In genomic region chr1:208351838-208352237, GRCh38 we compare ENCODE assay signal across 1 cellular context.
TF ChIP-seq lines count a peak whose summit lies in the region.

No MANE protein-coding gene starts in this region.

TF ChIP-seq in K562, 482 proteins besides CTCF, POLR2A, EP300 and RAD21 (continued from another document):
- TF ChIP-seq ZBTB49 (CRISPR knock-in tag; IDR thresholded peaks at IDR 0.05; ENCODE audit: borderline replicate concordance), result no peak
- no peak for TF ChIP-seq ZBTB33 (CRISPR knock-in tag; IDR thresholded peaks at IDR 0.05)
- no peak for TF ChIP-seq TCF7 (IDR thresholded peaks at IDR 0.05; ENCODE audit: borderline replicate concordance)
- no peak for TF ChIP-seq SMAD1 (IDR thresholded peaks at IDR 0.05; ENCODE audit: low read depth, low read length, partially characterized antibody)
- no peak for TF ChIP-seq MEIS2 (IDR thresholded peaks at IDR 0.05; ENCODE audit: partially characterized antibody)
- TF ChIP-seq ZNF239 (CRISPR knock-in tag; IDR thresholded peaks at IDR 0.05), result no peak
- TF ChIP-seq GTF2A2 (tag; IDR thresholded peaks at IDR 0.05), result no peak
- TF ChIP-seq RFX5 (IDR thresholded peaks at IDR 0.05; ENCODE audit: low read depth, low read length), result no peak
- TF ChIP-seq SIN3B (IDR thresholded peaks at IDR 0.05; ENCODE audit: low read depth), result no peak
- 0 out of 2 replicates have a peak, but pooled peaks have one; percentile 25 for TF ChIP-seq HES1 (IDR thresholded peaks at IDR 0.05; ENCODE audit: low read depth)
- TF ChIP-seq ZNF717 (CRISPR knock-in tag; IDR thresholded peaks at IDR 0.05), result no peak
- TF ChIP-seq SMAD4 (CRISPR knock-in tag; conservative IDR thresholded peaks at IDR 0.05), result no peak
- TF ChIP-seq U2AF2 (optimal IDR thresholded peaks at IDR 0.05; ENCODE audit: low read depth, low read length), result no peak
- TF ChIP-seq ZNF778 (CRISPR knock-in tag; IDR thresholded peaks at IDR 0.05), result no peak
- TF ChIP-seq ZBTB7A (IDR thresholded peaks at IDR 0.05; ENCODE audit: borderline replicate concordance, control insufficient read depth, low read depth, low read length), result no peak
- no peak for TF ChIP-seq ZNF561 (CRISPR knock-in tag; conservative IDR thresholded peaks at IDR 0.05)
- no peak for TF ChIP-seq SUPT5H (IDR thresholded peaks at IDR 0.05)
- TF ChIP-seq XRCC4 (IDR thresholded peaks at IDR 0.05; ENCODE audit: extremely low read depth, insufficient read depth, insufficient read length), result no peak
- no peak for TF ChIP-seq ZNF707 (CRISPR knock-in tag; conservative IDR thresholded peaks at IDR 0.05)
- no peak for TF ChIP-seq ILF3 (IDR thresholded peaks at IDR 0.05; ENCODE audit: borderline replicate concordance)
- no peak for TF ChIP-seq PHB2 (IDR thresholded peaks at IDR 0.05; ENCODE audit: low read depth)
- no peak for TF ChIP-seq CBFB (CRISPR knock-in tag; IDR thresholded peaks at IDR 0.05)
- TF ChIP-seq SIN3A (IDR thresholded peaks at IDR 0.05; ENCODE audit: borderline replicate concordance in 2 of 2, control insufficient read depth in 1 of 2, low read depth in 2 of 2, low read length in 2 of 2), result no peak
- 0 out of 2 replicates have a peak, but pooled peaks have one; percentile 18 for TF ChIP-seq NFIC (IDR thresholded peaks at IDR 0.05)
- no peak for TF ChIP-seq POLR2B (IDR thresholded peaks at IDR 0.05; ENCODE audit: low read depth, partially characterized antibody)
- TF ChIP-seq ZNF764 (CRISPR knock-in tag; IDR thresholded peaks at IDR 0.05; ENCODE audit: low read depth), result no peak
- TF ChIP-seq E2F6 (IDR thresholded peaks at IDR 0.05; ENCODE audit: borderline replicate concordance in 1 of 2, extremely low read depth in 1 of 2, insufficient read depth in 1 of 2, insufficient read length in 1 of 2, low read depth in 1 of 2, low read length in 1 of 2, poor library complexity in 1 of 2, severe bottlenecking in 1 of 2), result no peak
- TF ChIP-seq HBP1 (CRISPR knock-in tag; IDR thresholded peaks at IDR 0.05), result no peak
- TF ChIP-seq POLR2AphosphoS5 (IDR thresholded peaks at IDR 0.05; ENCODE audit: control insufficient read depth, insufficient read depth, low read depth, low read length), result no peak
- TF ChIP-seq POU5F1 (IDR thresholded peaks at IDR 0.05; ENCODE audit: borderline replicate concordance, low read depth, low read length, partially characterized antibody), result no peak
- TF ChIP-seq ZNF282 (CRISPR knock-in tag; IDR thresholded peaks at IDR 0.05), result no peak
- TF ChIP-seq MXD1 (CRISPR knock-in tag; IDR thresholded peaks at IDR 0.05; ENCODE audit: borderline replicate concordance, poor library complexity, severe bottlenecking), result no peak
- no peak for TF ChIP-seq KAT2B (IDR thresholded peaks at IDR 0.05; ENCODE audit: low read depth, low read length)
- no peak for TF ChIP-seq ZKSCAN1 (IDR thresholded peaks at IDR 0.05; ENCODE audit: low read depth, low read length)
- TF ChIP-seq CREM (IDR thresholded peaks at IDR 0.05; ENCODE audit: low read depth), result peak; percentile 64
